1 cellular context compared by ENCODE assay signal in genomic region chr3:100040446-100040845, GRCh38.
TF ChIP-seq lines count a peak whose summit lies in the region.

No MANE protein-coding gene starts in this region.

TF ChIP-seq in A549, 52 proteins besides CTCF, POLR2A, EP300 and RAD21 (continued from another document):
- TF ChIP-seq PBX3 (IDR thresholded peaks at IDR 0.05) (no peak), TP53 (CRISPR knock-in tag; IDR thresholded peaks at IDR 0.05) (no peak), KDM1A (IDR thresholded peaks at IDR 0.05; ENCODE audit: low read depth) (no peak), ZNF302 (CRISPR knock-in tag; IDR thresholded peaks at IDR 0.05) (no peak), ELK1 (IDR thresholded peaks at IDR 0.05; ENCODE audit: low read depth, low read length) (no peak), HEYL (CRISPR knock-in tag; IDR thresholded peaks at IDR 0.05) (no peak), TFCP2L1 (CRISPR knock-in tag; IDR thresholded peaks at IDR 0.05) (no peak), FOSB (CRISPR knock-in tag; IDR thresholded peaks at IDR 0.05) (no peak), ZSCAN20 (CRISPR knock-in tag; IDR thresholded peaks at IDR 0.05) (no peak), MAFK (IDR thresholded peaks at IDR 0.05; ENCODE audit: partially characterized antibody) (no peak), FOSL2 (IDR thresholded peaks at IDR 0.05) (no peak), FOSL2 (CRISPR knock-in tag; IDR thresholded peaks at IDR 0.05) (no peak), ZFP36 (IDR thresholded peaks at IDR 0.05; ENCODE audit: borderline replicate concordance, partially characterized antibody) (no peak), KDM5A (IDR thresholded peaks at IDR 0.05) (no peak), HOXA7 (CRISPR knock-in tag; IDR thresholded peaks at IDR 0.05) (no peak), CBX2 (IDR thresholded peaks at IDR 0.05; ENCODE audit: borderline replicate concordance, low read depth) (no peak), CEBPB (IDR thresholded peaks at IDR 0.05) (no peak)
- TF ChIP-seq, protein P1, sequence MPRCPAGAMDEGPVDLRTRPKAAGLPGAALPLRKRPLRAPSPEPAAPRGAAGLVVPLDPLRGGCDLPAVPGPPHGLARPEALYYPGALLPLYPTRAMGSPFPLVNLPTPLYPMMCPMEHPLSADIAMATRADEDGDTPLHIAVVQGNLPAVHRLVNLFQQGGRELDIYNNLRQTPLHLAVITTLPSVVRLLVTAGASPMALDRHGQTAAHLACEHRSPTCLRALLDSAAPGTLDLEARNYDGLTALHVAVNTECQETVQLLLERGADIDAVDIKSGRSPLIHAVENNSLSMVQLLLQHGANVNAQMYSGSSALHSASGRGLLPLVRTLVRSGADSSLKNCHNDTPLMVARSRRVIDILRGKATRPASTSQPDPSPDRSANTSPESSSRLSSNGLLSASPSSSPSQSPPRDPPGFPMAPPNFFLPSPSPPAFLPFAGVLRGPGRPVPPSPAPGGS (IDR thresholded peaks at IDR 0.05) = no peak
